1 cellular context compared by ENCODE assay signal in the genomic region with DNA sequence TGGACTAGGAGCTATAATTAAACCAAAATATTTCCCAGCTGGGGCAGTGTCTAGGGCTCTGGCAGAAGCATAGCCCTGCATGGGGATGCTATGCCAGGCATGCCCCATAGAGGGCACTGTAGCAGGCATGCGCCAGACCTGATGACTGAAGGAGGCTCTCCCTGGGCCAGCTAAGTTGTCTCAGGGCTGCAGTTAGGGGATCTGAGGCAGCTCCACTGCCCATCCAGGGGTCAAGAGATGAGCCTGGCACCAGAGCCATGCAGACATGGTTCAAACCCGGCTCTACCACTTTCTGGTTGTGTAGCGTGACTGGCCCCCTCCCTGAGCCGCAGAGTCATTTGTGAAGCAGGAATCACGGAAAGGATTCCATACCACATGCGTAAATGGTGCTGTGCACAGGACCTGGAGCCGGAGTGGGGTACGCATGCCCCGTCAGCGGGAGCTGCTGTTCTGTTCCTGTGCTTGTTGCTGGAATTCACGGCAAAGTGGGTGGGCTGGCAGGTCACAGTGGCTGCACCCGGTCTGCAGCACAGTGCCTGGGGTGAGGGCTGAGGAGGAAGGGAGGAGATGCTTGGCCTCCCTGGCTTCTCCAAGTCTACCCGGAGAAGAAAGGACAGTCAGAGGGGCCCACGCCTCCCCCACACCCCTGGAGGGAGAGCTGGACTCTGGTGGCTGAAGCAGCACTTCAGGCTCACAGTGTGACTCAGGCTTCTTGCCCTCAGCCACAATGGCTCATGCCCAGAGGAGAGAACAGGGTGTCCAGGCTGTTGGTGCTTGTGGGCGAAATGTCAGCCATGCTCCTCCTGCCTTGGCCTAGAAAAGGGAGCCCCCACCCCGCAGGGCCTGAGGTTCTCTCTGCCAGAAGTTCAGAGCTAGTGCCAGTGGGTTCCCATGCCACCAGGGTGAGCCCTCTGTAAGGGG.
TF ChIP-seq lines count a peak whose summit lies in the region.

No MANE protein-coding gene starts in this region.

TF ChIP-seq in HepG2, 621 proteins besides CTCF, POLR2A, EP300 and RAD21 (continued from another document):
- TF ChIP-seq ZNF562 (CRISPR knock-in tag; IDR thresholded peaks at IDR 0.05; ENCODE audit: borderline replicate concordance): no peak
- TF ChIP-seq, protein P1, sequence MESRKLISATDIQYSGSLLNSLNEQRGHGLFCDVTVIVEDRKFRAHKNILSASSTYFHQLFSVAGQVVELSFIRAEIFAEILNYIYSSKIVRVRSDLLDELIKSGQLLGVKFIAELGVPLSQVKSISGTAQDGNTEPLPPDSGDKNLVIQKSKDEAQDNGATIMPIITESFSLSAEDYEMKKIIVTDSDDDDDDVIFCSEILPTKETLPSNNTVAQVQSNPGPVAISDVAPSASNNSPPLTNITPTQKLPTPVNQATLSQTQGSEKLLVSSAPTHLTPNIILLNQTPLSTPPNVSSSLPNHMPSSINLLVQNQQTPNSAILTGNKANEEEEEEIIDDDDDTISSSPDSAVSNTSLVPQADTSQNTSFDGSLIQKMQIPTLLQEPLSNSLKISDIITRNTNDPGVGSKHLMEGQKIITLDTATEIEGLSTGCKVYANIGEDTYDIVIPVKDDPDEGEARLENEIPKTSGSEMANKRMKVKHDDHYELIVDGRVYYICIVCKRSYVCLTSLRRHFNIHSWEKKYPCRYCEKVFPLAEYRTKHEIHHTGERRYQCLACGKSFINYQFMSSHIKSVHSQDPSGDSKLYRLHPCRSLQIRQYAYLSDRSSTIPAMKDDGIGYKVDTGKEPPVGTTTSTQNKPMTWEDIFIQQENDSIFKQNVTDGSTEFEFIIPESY (CRISPR knock-in tag; IDR thresholded peaks at IDR 0.05): peak; percentile 94
- TF ChIP-seq, protein P2, sequence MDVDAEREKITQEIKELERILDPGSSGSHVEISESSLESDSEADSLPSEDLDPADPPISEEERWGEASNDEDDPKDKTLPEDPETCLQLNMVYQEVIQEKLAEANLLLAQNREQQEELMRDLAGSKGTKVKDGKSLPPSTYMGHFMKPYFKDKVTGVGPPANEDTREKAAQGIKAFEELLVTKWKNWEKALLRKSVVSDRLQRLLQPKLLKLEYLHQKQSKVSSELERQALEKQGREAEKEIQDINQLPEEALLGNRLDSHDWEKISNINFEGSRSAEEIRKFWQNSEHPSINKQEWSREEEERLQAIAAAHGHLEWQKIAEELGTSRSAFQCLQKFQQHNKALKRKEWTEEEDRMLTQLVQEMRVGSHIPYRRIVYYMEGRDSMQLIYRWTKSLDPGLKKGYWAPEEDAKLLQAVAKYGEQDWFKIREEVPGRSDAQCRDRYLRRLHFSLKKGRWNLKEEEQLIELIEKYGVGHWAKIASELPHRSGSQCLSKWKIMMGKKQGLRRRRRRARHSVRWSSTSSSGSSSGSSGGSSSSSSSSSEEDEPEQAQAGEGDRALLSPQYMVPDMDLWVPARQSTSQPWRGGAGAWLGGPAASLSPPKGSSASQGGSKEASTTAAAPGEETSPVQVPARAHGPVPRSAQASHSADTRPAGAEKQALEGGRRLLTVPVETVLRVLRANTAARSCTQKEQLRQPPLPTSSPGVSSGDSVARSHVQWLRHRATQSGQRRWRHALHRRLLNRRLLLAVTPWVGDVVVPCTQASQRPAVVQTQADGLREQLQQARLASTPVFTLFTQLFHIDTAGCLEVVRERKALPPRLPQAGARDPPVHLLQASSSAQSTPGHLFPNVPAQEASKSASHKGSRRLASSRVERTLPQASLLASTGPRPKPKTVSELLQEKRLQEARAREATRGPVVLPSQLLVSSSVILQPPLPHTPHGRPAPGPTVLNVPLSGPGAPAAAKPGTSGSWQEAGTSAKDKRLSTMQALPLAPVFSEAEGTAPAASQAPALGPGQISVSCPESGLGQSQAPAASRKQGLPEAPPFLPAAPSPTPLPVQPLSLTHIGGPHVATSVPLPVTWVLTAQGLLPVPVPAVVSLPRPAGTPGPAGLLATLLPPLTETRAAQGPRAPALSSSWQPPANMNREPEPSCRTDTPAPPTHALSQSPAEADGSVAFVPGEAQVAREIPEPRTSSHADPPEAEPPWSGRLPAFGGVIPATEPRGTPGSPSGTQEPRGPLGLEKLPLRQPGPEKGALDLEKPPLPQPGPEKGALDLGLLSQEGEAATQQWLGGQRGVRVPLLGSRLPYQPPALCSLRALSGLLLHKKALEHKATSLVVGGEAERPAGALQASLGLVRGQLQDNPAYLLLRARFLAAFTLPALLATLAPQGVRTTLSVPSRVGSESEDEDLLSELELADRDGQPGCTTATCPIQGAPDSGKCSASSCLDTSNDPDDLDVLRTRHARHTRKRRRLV (CRISPR knock-in tag; IDR thresholded peaks at IDR 0.05): no peak
- no peak for TF ChIP-seq ZNF383 (CRISPR knock-in tag; IDR thresholded peaks at IDR 0.05; ENCODE audit: borderline replicate concordance)
- no peak for TF ChIP-seq ZBTB4 (CRISPR knock-in tag; IDR thresholded peaks at IDR 0.05; ENCODE audit: borderline replicate concordance)
- TF ChIP-seq ARNT (IDR thresholded peaks at IDR 0.05): no peak
- TF ChIP-seq ZNF121 (CRISPR knock-in tag; IDR thresholded peaks at IDR 0.05): no peak
- 0 out of 2 replicates have a peak, but pooled peaks have one; percentile 33 for TF ChIP-seq HNRNPL (IDR thresholded peaks at IDR 0.05; ENCODE audit: low read depth, low read length)
- TF ChIP-seq MXD4 (CRISPR knock-in tag; IDR thresholded peaks at IDR 0.05): no peak
TF ChIP-seq in HepG2: peak in this region for 39.
